1 cellular context compared by ENCODE assay signal in the genomic region with DNA sequence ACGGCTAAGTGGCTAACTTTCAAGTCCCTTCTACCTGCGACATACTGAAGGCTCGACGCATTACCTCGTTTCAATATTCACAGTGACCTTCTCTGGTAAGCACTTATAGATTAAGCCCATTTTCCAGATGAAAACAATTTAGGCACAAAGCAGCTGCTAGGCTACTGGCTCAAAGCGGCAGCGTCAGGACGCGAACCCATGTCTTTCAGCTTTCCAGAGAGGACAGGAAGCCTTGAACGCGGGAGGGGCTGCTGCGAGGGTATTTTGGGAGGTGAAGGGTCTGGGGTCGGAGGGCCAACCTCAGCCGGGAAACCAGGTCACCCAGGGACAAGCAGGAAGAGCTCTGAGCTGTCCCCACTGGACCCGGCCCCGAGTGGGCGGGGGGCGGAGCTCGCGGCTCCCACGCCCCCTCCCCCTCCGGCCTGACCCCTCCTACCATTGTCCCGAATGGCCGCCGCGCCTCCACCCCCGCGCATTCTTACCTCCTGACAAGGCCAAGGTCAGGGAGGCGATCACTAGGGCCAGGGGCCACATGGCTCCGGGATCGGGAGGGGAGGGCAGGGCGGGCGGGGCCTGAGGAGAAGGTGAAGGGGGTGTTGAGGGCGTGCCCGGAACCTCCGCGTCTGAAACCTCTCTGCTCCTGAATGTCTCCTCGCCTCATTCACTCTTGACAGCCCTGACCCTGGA.
A peak's percentile ranks its signal among the peaks of the same experiment; 100 is the strongest.
TF ChIP-seq lines count a peak whose summit lies in the region.

A gene with protein sequence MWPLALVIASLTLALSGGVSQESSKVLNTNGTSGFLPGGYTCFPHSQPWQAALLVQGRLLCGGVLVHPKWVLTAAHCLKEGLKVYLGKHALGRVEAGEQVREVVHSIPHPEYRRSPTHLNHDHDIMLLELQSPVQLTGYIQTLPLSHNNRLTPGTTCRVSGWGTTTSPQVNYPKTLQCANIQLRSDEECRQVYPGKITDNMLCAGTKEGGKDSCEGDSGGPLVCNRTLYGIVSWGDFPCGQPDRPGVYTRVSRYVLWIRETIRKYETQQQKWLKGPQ (minus strand): TSS at position 559 of the 687 bp plus-strand sequence. CDS start 25 bp downstream, at position 534.

TF ChIP-seq in K562, 482 proteins besides CTCF, POLR2A, EP300 and RAD21 (continued from another document and continues in another):
- TF ChIP-seq MXD1 (CRISPR knock-in tag; IDR thresholded peaks at IDR 0.05; ENCODE audit: borderline replicate concordance, poor library complexity, severe bottlenecking) (no peak), CXXC5 (CRISPR knock-in tag; IDR thresholded peaks at IDR 0.05) (0 out of 2 replicates have a peak, but pooled peaks have one; percentile 19), MED1 (CRISPR knock-in tag; IDR thresholded peaks at IDR 0.05; ENCODE audit: borderline replicate concordance) (no peak), ATF6 (CRISPR knock-in tag; IDR thresholded peaks at IDR 0.05) (no peak), TOE1 (IDR thresholded peaks at IDR 0.05; ENCODE audit: borderline replicate concordance) (0 out of 2 replicates have a peak, but pooled peaks have one; percentile 15), TOE1 (CRISPR knock-in tag; IDR thresholded peaks at IDR 0.05; ENCODE audit: borderline replicate concordance, low read depth) (no peak), EHMT2 (IDR thresholded peaks at IDR 0.05) (no peak), GATAD2A (IDR thresholded peaks at IDR 0.05) (no peak), MAX (CRISPR knock-in tag; IDR thresholded peaks at IDR 0.05) (0 out of 2 replicates have a peak, but pooled peaks have one; percentile 16), ZNF764 (CRISPR knock-in tag; IDR thresholded peaks at IDR 0.05; ENCODE audit: low read depth) (0 out of 2 replicates have a peak, but pooled peaks have one; percentile 17), SUPT5H (IDR thresholded peaks at IDR 0.05) (0 out of 2 replicates have a peak, but pooled peaks have one; percentile 23), NFATC3 (IDR thresholded peaks at IDR 0.05) (no peak), ZNF766 (CRISPR knock-in tag; conservative IDR thresholded peaks at IDR 0.05) (0 out of 2 replicates have a peak, but pooled peaks have one; percentile 42), STAT5B (CRISPR knock-in tag; IDR thresholded peaks at IDR 0.05) (no peak), TSC22D4 (tag; IDR thresholded peaks at IDR 0.05) (no peak), HLTF (IDR thresholded peaks at IDR 0.05) (no peak), ADNP (tag; IDR thresholded peaks at IDR 0.05) (0 out of 2 replicates have a peak, but pooled peaks have one; percentile 59), CBX5 (IDR thresholded peaks at IDR 0.05; ENCODE audit: borderline replicate concordance, low read depth) (no peak), E2F5 (CRISPR knock-in tag; IDR thresholded peaks at IDR 0.05) (no peak), VEZF1 (CRISPR knock-in tag; IDR thresholded peaks at IDR 0.05) (peak; percentile 91), NCOR1 (IDR thresholded peaks at IDR 0.05) (0 out of 2 replicates have a peak, but pooled peaks have one; percentile 20), ZKSCAN8 (CRISPR knock-in tag; IDR thresholded peaks at IDR 0.05) (no peak), IFI16 (CRISPR knock-in tag; IDR thresholded peaks at IDR 0.05) (no peak), NR2C1 (IDR thresholded peaks at IDR 0.05) (peak; percentile 35; the same call in 1 of the 2 replicates), NR2C1 (tag; IDR thresholded peaks at IDR 0.05) (no peak; the same call in 1 of the 2 replicates), FOSL1 (tag; conservative IDR thresholded peaks at IDR 0.05) (0 out of 2 replicates have a peak, but pooled peaks have one; percentile 16), TAF1 (IDR thresholded peaks at IDR 0.05; ENCODE audit: control insufficient read depth, extremely low read depth, insufficient read depth, low read length, severe bottlenecking) (peak; percentile 33), HNRNPLL (IDR thresholded peaks at IDR 0.05; ENCODE audit: low read depth, low read length, poor library complexity, severe bottlenecking) (no peak), TAF9B (IDR thresholded peaks at IDR 0.05; ENCODE audit: partially characterized antibody) (no peak), U2AF1 (optimal IDR thresholded peaks at IDR 0.05; ENCODE audit: low read depth, low read length) (no peak), OTX1 (CRISPR knock-in tag; IDR thresholded peaks at IDR 0.05) (no peak), SNAPC5 (CRISPR knock-in tag; IDR thresholded peaks at IDR 0.05) (no peak), CREB5 (CRISPR knock-in tag; IDR thresholded peaks at IDR 0.05) (no peak), NR2C2 (CRISPR knock-in tag; IDR thresholded peaks at IDR 0.05) (no peak), NR2C2 (tag; IDR thresholded peaks at IDR 0.05) (peak; percentile 79; the same call in 1 of the 2 replicates), NRF1 (conservative IDR thresholded peaks at IDR 0.05 in 1 of 2, IDR thresholded peaks at IDR 0.05 in 1 of 2) (peak; percentile 83 to 84), SIX5 (IDR thresholded peaks at IDR 0.05; ENCODE audit: borderline replicate concordance in 1 of 2, insufficient read depth in 1 of 2, low read depth in 1 of 2, low read length in 2 of 2) (no peak), HNRNPK (IDR thresholded peaks at IDR 0.05; ENCODE audit: low read depth, low read length, poor library complexity, severe bottlenecking) (no peak), ZNF140 (CRISPR knock-in tag; IDR thresholded peaks at IDR 0.05) (no peak), USF1 (CRISPR knock-in tag; IDR thresholded peaks at IDR 0.05) (peak; percentile 34), ZBTB17 (CRISPR knock-in tag; IDR thresholded peaks at IDR 0.05) (no peak), HINFP (tag; conservative IDR thresholded peaks at IDR 0.05; ENCODE audit: low read depth) (no peak), NONO (IDR thresholded peaks at IDR 0.05; ENCODE audit: low read depth in 2 of 2, low read length in 1 of 2) (no peak), ZBTB7A (IDR thresholded peaks at IDR 0.05; ENCODE audit: borderline replicate concordance, control insufficient read depth, low read depth, low read length) (peak; percentile 77; the same call in 1 of the 2 replicates), MTA1 (IDR thresholded peaks at IDR 0.05; ENCODE audit: borderline replicate concordance) (peak; percentile 37; the same call in 1 of the 2 replicates), CREB1 (IDR thresholded peaks at IDR 0.05) (no peak), CREB1 (CRISPR knock-in tag; IDR thresholded peaks at IDR 0.05) (no peak), ZNF644 (tag; IDR thresholded peaks at IDR 0.05; ENCODE audit: low read depth) (no peak), MAZ (CRISPR knock-in tag; conservative IDR thresholded peaks at IDR 0.05 in 1 of 2, IDR thresholded peaks at IDR 0.05 in 1 of 2) (peak; percentile 67 to 83)
- TF ChIP-seq, protein P1, sequence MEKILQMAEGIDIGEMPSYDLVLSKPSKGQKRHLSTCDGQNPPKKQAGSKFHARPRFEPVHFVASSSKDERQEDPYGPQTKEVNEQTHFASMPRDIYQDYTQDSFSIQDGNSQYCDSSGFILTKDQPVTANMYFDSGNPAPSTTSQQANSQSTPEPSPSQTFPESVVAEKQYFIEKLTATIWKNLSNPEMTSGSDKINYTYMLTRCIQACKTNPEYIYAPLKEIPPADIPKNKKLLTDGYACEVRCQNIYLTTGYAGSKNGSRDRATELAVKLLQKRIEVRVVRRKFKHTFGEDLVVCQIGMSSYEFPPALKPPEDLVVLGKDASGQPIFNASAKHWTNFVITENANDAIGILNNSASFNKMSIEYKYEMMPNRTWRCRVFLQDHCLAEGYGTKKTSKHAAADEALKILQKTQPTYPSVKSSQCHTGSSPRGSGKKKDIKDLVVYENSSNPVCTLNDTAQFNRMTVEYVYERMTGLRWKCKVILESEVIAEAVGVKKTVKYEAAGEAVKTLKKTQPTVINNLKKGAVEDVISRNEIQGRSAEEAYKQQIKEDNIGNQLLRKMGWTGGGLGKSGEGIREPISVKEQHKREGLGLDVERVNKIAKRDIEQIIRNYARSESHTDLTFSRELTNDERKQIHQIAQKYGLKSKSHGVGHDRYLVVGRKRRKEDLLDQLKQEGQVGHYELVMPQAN (IDR thresholded peaks at IDR 0.05; ENCODE audit: borderline replicate concordance): no peak
- TF ChIP-seq, protein P2, sequence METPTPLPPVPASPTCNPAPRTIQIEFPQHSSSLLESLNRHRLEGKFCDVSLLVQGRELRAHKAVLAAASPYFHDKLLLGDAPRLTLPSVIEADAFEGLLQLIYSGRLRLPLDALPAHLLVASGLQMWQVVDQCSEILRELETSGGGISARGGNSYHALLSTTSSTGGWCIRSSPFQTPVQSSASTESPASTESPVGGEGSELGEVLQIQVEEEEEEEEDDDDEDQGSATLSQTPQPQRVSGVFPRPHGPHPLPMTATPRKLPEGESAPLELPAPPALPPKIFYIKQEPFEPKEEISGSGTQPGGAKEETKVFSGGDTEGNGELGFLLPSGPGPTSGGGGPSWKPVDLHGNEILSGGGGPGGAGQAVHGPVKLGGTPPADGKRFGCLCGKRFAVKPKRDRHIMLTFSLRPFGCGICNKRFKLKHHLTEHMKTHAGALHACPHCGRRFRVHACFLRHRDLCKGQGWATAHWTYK (CRISPR knock-in tag; IDR thresholded peaks at IDR 0.05): no peak
- TF ChIP-seq, protein P3, sequence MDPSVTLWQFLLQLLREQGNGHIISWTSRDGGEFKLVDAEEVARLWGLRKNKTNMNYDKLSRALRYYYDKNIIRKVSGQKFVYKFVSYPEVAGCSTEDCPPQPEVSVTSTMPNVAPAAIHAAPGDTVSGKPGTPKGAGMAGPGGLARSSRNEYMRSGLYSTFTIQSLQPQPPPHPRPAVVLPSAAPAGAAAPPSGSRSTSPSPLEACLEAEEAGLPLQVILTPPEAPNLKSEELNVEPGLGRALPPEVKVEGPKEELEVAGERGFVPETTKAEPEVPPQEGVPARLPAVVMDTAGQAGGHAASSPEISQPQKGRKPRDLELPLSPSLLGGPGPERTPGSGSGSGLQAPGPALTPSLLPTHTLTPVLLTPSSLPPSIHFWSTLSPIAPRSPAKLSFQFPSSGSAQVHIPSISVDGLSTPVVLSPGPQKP (CRISPR knock-in tag; IDR thresholded peaks at IDR 0.05): no peak
